33 cellular contexts compared by ENCODE assay signal in genomic region chr14:93675651-93676050, GRCh38.
"Had no signal": no experiment of that assay in that cellular context is flagged by ENCODE, and none has a peak within 500 bp of the region (broad histone marks: within the 10 kb centered on the region; RNA-seq: fewer than 3 reads in every experiment).

No MANE protein-coding gene starts in this region.

- ATAC-seq: activated CD8-positive, alpha-beta T cell treated with anti-CD3 and anti-CD28 coated beads for 36 hours; activated naive CD4-positive, alpha-beta T cell treated with anti-CD3 and anti-CD28 coated beads, Interleukin-2, amount 50 U/mL, for 72 hours; activated T-cell treated with anti-CD3 and anti-CD28 coated beads, Interleukin-2, amount 50 U/mL, for 4 hours; activated T-cell treated with anti-CD3 and anti-CD28 coated beads, Interleukin-2, amount 50 U/mL, for 72 hours; activated T-helper 17 cell treated with anti-CD3 and anti-CD28 coated beads, Interleukin-2, amount 50 U/mL, for 72 hours; body of pancreas had no signal

- H3K4me1 ChIP-seq: adrenal gland, body of pancreas, breast epithelium had no signal

- DNase-seq: activated B cell treated with CpG ODN at 0.5 μM for 24 hours; activated CD4-positive, alpha-beta memory T cell treated with anti-CD3 and anti-CD28 coated beads for 36 hours; activated CD4-positive, alpha-beta T cell treated with anti-CD3 and anti-CD28 coated beads for 4 hours; activated CD4-positive, alpha-beta T cell treated with anti-CD3 and anti-CD28 coated beads, Interleukin-2, amount 10 ng/mL, durations not matched to agents 24 days and 14 days; activated CD4-positive, alpha-beta T cell treated with anti-CD3 and anti-CD28 coated beads, Interleukin-2, amount 50 U/mL, for 1 hour; activated CD4-positive, alpha-beta T cell treated with anti-CD3 and anti-CD28 coated beads, Interleukin-2, amount 50 U/mL, for 4 hours; activated CD4-positive, CD25-positive, alpha-beta regulatory T cell treated with anti-CD3 and anti-CD28 coated beads, Interleukin-2, amount 50 U/mL, for 72 hours; activated CD8-positive, alpha-beta memory T cell treated with anti-CD3 and anti-CD28 coated beads, Interleukin-2, amount 50 U/mL, for 4 hours; activated CD8-positive, alpha-beta T cell treated with anti-CD3 and anti-CD28 coated beads for 36 hours; activated effector memory CD4-positive, alpha-beta T cell treated with anti-CD3 and anti-CD28 coated beads, Interleukin-2, amount 50 U/mL, for 16 hours; activated gamma-delta T cell treated with Interleukin-2 at 50 U/mL for 16 hours; activated naive CD4-positive, alpha-beta T cell; activated naive CD4-positive, alpha-beta T cell treated with anti-CD3 and anti-CD28 coated beads for 36 hours; activated naive CD4-positive, alpha-beta T cell treated with anti-CD3 and anti-CD28 coated beads, Interleukin-2, amount 50 U/mL, for 16 hours; activated naive CD8-positive, alpha-beta T cell treated with anti-CD3 and anti-CD28 coated beads for 36 hours; activated T-cell treated with anti-CD3 and anti-CD28 coated beads for 4 hours; activated T-cell treated with anti-CD3 and anti-CD28 coated beads, Interleukin-2, amount 50 U/mL, for 1 hour; activated T-cell treated with anti-CD3 and anti-CD28 coated beads, Interleukin-2, amount 50 U/mL, for 4 hours; activated T-cell treated with anti-CD3 and anti-CD28 coated beads, Interleukin-2, amount 50 U/mL, for 72 hours; adrenal gland; amniotic stem cell; aorta; body of pancreas; brain microvascular endothelial cell; caudate nucleus; cerebellar nuclear complex; T-helper 1 cell; T-helper 2 cell; T-helper 9 cell had no signal

- H3K27me3 ChIP-seq: adrenal gland, body of pancreas, brain microvascular endothelial cell, breast epithelium had no signal

- H3K4me3 ChIP-seq: adrenal gland, body of pancreas, breast epithelium had no signal

- H3K36me3 ChIP-seq: adrenal gland, brain microvascular endothelial cell, breast epithelium had no signal

- H3K27ac ChIP-seq: adrenal gland, body of pancreas, brain microvascular endothelial cell, breast epithelium, VCaP had no signal

- H3K9me3 ChIP-seq: adrenal gland, body of pancreas, breast epithelium had no signal
